27 cellular contexts compared by ENCODE assay signal in the genomic region with DNA sequence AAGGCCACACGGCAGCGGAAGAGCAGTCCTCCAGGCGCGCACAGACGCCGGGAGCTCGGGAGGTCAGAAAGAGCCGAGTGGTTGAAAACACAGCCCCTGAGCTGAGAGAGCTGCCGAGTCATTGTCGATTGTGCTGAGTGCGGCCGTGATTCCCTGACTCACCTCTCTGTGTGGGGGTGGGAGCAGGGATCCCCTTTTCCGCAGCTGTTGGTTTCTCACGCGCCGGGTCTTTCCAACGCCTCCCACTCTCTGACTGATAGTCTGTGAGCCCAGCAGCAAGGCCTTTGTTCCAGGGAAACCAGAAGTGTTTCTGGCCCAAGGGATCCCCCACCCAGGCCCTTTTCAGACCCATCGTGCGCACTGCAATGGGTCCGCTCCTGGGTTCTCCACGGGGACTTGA.
DNase-seq lines count a peak whose midpoint lies in the region; ATAC-seq, FAIRE-seq and TF ChIP-seq lines count a peak whose summit lies in the region.
"Had no signal": no experiment of that assay in that cellular context is flagged by ENCODE, and none has a peak within 500 bp of the region (broad histone marks: within the 10 kb centered on the region; RNA-seq: fewer than 3 reads in every experiment).

No MANE protein-coding gene starts in this region.

- H3K27me3 ChIP-seq in HUES64 (ENCODE audit: insufficient read depth, low read length), result no peaks in the 10 kb centered on the region; the same call in 1 of the 2 replicates
- H3K27me3 ChIP-seq in H1 (replicated peaks in 1 of 4; ENCODE audit: control insufficient read depth in 3 of 4, extremely low read depth in 1 of 4, insufficient read depth in 3 of 4, low read length in 3 of 4), result no peaks in the 10 kb centered on the region
- H3K27me3 ChIP-seq in neuronal stem cell (ENCODE audit: control insufficient read depth in 3 of 3, insufficient read depth in 3 of 3, low read depth in 1 of 3, low read length in 3 of 3), result peaks cover 0 to 6% (median 0%) of the 10 kb centered on the region in 3 experiments

- H3K9ac ChIP-seq in HUES64 (ENCODE audit: low read depth, low read length) (peak overlapping the region; percentile 30; the same call in 1 of the 2 replicates), H1 (replicated peaks in 1 of 4; ENCODE audit: extremely low read depth in 1 of 4, low read depth in 3 of 4, low read length in 3 of 4) (no peak overlapping the region), neuronal stem cell (ENCODE audit: low read depth, low read length, poor library complexity) (no peak overlapping the region)

- no peaks in the 10 kb centered on the region for H4K20me1 ChIP-seq in H1 (replicated peaks in 1 of 2; ENCODE audit: control insufficient read depth in 1 of 2, insufficient read depth in 2 of 2, low read length in 2 of 2)

- H4K8ac ChIP-seq in H1 (ENCODE audit: extremely low read depth, insufficient read depth, low read length), result peak overlapping the region; percentile 39; the same call in 1 of the 2 replicates
- H4K8ac ChIP-seq in neuronal stem cell (ENCODE audit: low read depth, low read length), result no peak overlapping the region

- H3K23ac ChIP-seq in H1 (ENCODE audit: insufficient read length), result no peak overlapping the region
- H3K23ac ChIP-seq in neuronal stem cell (ENCODE audit: low read depth, low read length, poor library complexity), result no peak overlapping the region

- H3K18ac ChIP-seq in H1 (ENCODE audit: extremely low read depth, low read length), result peak overlapping the region; percentile 27; the same call in 1 of the 2 replicates
- peak overlapping the region; percentile 24 for H3K18ac ChIP-seq in neuronal stem cell (ENCODE audit: low read length)

- ATAC-seq in HG03432 (IDR thresholded peaks at IDR 0.05; ENCODE audit: unreplicated experiment), result no peak
- ATAC-seq: CD8-positive, alpha-beta T cell; HepG2 had no signal

- no peaks in the 10 kb centered on the region for H3K23me2 ChIP-seq in H1 (ENCODE audit: low read depth, low read length)

- H3K9me3 ChIP-seq in HUES64 (ENCODE audit: insufficient read depth, low read depth, low read length), result 0 out of 2 replicates have a peak, but pooled peaks cover 5% of the 10 kb centered on the region
- H3K9me3 ChIP-seq in H1 (ENCODE audit: insufficient read depth in 2 of 2, low read depth in 1 of 2, low read length in 1 of 2), result peaks cover 0 to 5% of the 10 kb centered on the region in 2 experiments; a peak in 2 of 4 replicates
- H3K9me3 ChIP-seq in neuronal stem cell (replicated peaks in 1 of 2; ENCODE audit: control insufficient read depth in 2 of 2, insufficient read depth in 1 of 2, low read depth in 1 of 2, low read length in 2 of 2), result no peaks in the 10 kb centered on the region
- H3K9me3 ChIP-seq: Caco-2, SJSA1 had no signal

- no peak overlapping the region for H2BK20ac ChIP-seq in H1 (ENCODE audit: low read length)

- H2BK120ac ChIP-seq in H1 (replicated peaks; ENCODE audit: low read depth, low read length) (no peak overlapping the region), neuronal stem cell (ENCODE audit: low read depth, low read length) (no peak overlapping the region)

- H2AK5ac ChIP-seq in H1 (ENCODE audit: low read depth, low read length), result no peak overlapping the region
- no peak overlapping the region for H2AK5ac ChIP-seq in neuronal stem cell (ENCODE audit: low read depth, low read length)

- no peak overlapping the region for H3K27ac ChIP-seq in HUES64 (ENCODE audit: low read depth, low read length)
- no peak overlapping the region for H3K27ac ChIP-seq in H1 (ENCODE audit: low read depth, low read length)
- H3K27ac ChIP-seq in neuronal stem cell (replicated peaks; ENCODE audit: low read length), result no peak overlapping the region
- H3K27ac ChIP-seq: 22Rv1, C4-2B, HL-60, PC-9, SJSA1 had no signal

- TF ChIP-seq EP300 in H1 (IDR thresholded peaks at IDR 0.05; ENCODE audit: borderline replicate concordance in 1 of 2, low read depth in 2 of 2, low read length in 2 of 2), result no peak

- no peak overlapping the region for H3K14ac ChIP-seq in H1 (ENCODE audit: insufficient read length)
- no peak overlapping the region for H3K14ac ChIP-seq in neuronal stem cell (ENCODE audit: low read length)

- peaks cover 13% of the 10 kb centered on the region; the same call in 1 of the 2 replicates for H3K4me1 ChIP-seq in HUES64 (ENCODE audit: insufficient read depth, low read length)
- peaks cover 0 to 9% (median 0%) of the 10 kb centered on the region in 4 experiments; a peak in 2 of 7 replicates for H3K4me1 ChIP-seq in H1 (replicated peaks in 1 of 4; ENCODE audit: control insufficient read depth in 3 of 4, insufficient read depth in 4 of 4, low read length in 3 of 4)
- no peaks in the 10 kb centered on the region for H3K4me1 ChIP-seq in neuronal stem cell (ENCODE audit: control insufficient read depth in 2 of 2, insufficient read depth in 1 of 2, low read depth in 1 of 2, low read length in 2 of 2)
- H3K4me1 ChIP-seq: Caco-2, SJSA1 had no signal

- H2AFZ ChIP-seq in H1 (ENCODE audit: low read length) (peak overlapping the region; percentile 18; the same call in 1 of the 2 replicates), neuronal stem cell (ENCODE audit: low read length) (no peak overlapping the region)
- H2AFZ ChIP-seq: PC-9 had no signal

- POLR2A ChIA-PET in H1 (lab: Charles Lee; ENCODE audit: partially characterized antibody), result no interaction called here

- DNase-seq in Daoy (ENCODE audit: low read depth) (peak; percentile 73), H1 (ENCODE audit: low read depth in 1 of 2, low spot score in 2 of 2) (peak in 1 of 2 experiments; percentile 48), neuronal stem cell (ENCODE audit: low spot score) (no peak), NCI-H1092 (lab: John Stamatoyannopoulos, UW) (no peak), NK-92 (lab: John Stamatoyannopoulos, UW; ENCODE audit: unreplicated experiment) (no peak)
- DNase-seq in stimulated activated CD4-positive, alpha-beta T cell treated with anti-CD3 and anti-CD28 coated beads, Interleukin-2, amount 100 ng/mL, for 24 hours, result no peak
- DNase-seq: Caco-2; CD8-positive, alpha-beta T cell; DMS79; GF-D8; HCEC 1CT; Kasumi-1; NCI-H2029; NCI-H446 treated with DMSO at 0.1 percent for 48 hours; NCI-H526; NCI-H82; PC-9; Right ventricle myocardium superior; RPMI8226 had no signal

- TF ChIP-seq POLR2A in H1 (IDR thresholded peaks at IDR 0.05; ENCODE audit: control extremely low read depth in 1 of 2, low read depth in 2 of 2, low read length in 2 of 2), result no peak

- no peak overlapping the region for H3K56ac ChIP-seq in H1 (replicated peaks; ENCODE audit: insufficient read length, low read depth, low read length)

- CTCF ChIA-PET in H1 (lab: Charles Lee; ENCODE audit: partially characterized antibody), result interaction anchor here (1.0 to 3.0 kb wide), 5 partner anchors 18 to 95 kb away, joined by 3 to 17 read pairs (median 4); no protein-coding TSS in a partner anchor

- H3K4me3 ChIP-seq in HUES64 (ENCODE audit: low read length) (no peak overlapping the region), H1 (ENCODE audit: extremely low read depth in 1 of 4, insufficient read depth in 2 of 4, low read depth in 3 of 4, low read length in 4 of 4) (no peak overlapping the region), neuronal stem cell (ENCODE audit: low read length in 2 of 2) (no peak overlapping the region)
- H3K4me3 ChIP-seq: PC-9, SJSA1 had no signal

- 87% methylated on average over 21 of the region's 21 CpGs for WGBS in HUES64
- WGBS in H1 (ENCODE audit: extremely low coverage in 1 of 2, insufficient coverage in 1 of 2, insufficient read length in 1 of 2, insufficient replicate concordance in 2 of 2, low coverage in 1 of 2, low lambda C conversion rate in 2 of 2, missing lambda C conversion rate in 1 of 2), 2 experiments, result 90% methylated on average over 21 of the region's 21 CpGs; no CpG with 5 or more reads in 1 of the 2 experiments
- no CpG with 5 or more reads among the region's 21 CpGs for WGBS in neuronal stem cell (ENCODE audit: extremely low coverage in 2 of 2, insufficient read length in 2 of 2, insufficient replicate concordance in 1 of 2), 2 donors

- no peaks in the 10 kb centered on the region for H3K79me1 ChIP-seq in H1 (ENCODE audit: low read depth, low read length)
- H3K79me1 ChIP-seq in neuronal stem cell (ENCODE audit: low read depth, low read length), result peaks cover 3% of the 10 kb centered on the region

- no peak for TF ChIP-seq CTCF in H1 (IDR thresholded peaks at IDR 0.05; ENCODE audit: control extremely low read depth in 1 of 3, insufficient read depth in 1 of 3, low read depth in 1 of 3, low read length in 3 of 3)

- H4K5ac ChIP-seq in H1 (ENCODE audit: insufficient read length, low read depth, low read length), result no peak overlapping the region

- H2BK5ac ChIP-seq in H1 (ENCODE audit: low read depth, low read length) (no peak overlapping the region), neuronal stem cell (ENCODE audit: low read length) (no peak overlapping the region)

- FAIRE-seq in H1 (lab: Jason Lieb, UNC), result no peak
- FAIRE-seq: GM12892, HepG2 had no signal

- no peaks in the 10 kb centered on the region for H3K79me2 ChIP-seq in H1 (ENCODE audit: control insufficient read depth in 1 of 2, insufficient read depth in 2 of 2, low read length in 2 of 2)

- no peak overlapping the region for H3K4me2 ChIP-seq in H1 (ENCODE audit: insufficient read depth in 1 of 2, low read depth in 2 of 2, low read length in 2 of 2)
- no peak overlapping the region for H3K4me2 ChIP-seq in neuronal stem cell (ENCODE audit: insufficient read depth, low read length, poor library complexity, severe bottlenecking)
- H3K4me2 ChIP-seq: PC-9 had no signal

- H3K4ac ChIP-seq in H1 (replicated peaks; ENCODE audit: insufficient read length, low read depth, low read length) (no peak overlapping the region), neuronal stem cell (ENCODE audit: low read length) (no peak overlapping the region)

- 0 out of 2 replicates have a peak overlapping the region, but pooled peaks have one; percentile 35 for H2BK12ac ChIP-seq in H1 (ENCODE audit: low read depth, low read length)
- H2BK12ac ChIP-seq in neuronal stem cell (ENCODE audit: low read length), result no peak overlapping the region

- TF ChIP-seq RAD21 in H1 (IDR thresholded peaks at IDR 0.05 in 1 of 2, conservative IDR thresholded peaks at IDR 0.05 in 1 of 2; ENCODE audit: low read depth in 2 of 2, low read length in 2 of 2), result no peak

- H3K36me3 ChIP-seq in HUES64 (ENCODE audit: insufficient read depth, low read length) (no peaks in the 10 kb centered on the region), H1 (ENCODE audit: control insufficient read depth in 2 of 4, insufficient read depth in 4 of 4, low read length in 3 of 4) (no peaks in the 10 kb centered on the region), neuronal stem cell (replicated peaks in 1 of 2; ENCODE audit: control insufficient read depth in 2 of 2, insufficient read depth in 2 of 2, low read length in 2 of 2) (no peaks in the 10 kb centered on the region)
- H3K36me3 ChIP-seq: SJSA1 had no signal

- H4K91ac ChIP-seq in H1 (replicated peaks; ENCODE audit: insufficient read length, low read length), result peak overlapping the region; percentile 70
- no peak overlapping the region for H4K91ac ChIP-seq in neuronal stem cell (ENCODE audit: low read depth, low read length, poor library complexity)

- no peak overlapping the region for H2BK15ac ChIP-seq in H1 (ENCODE audit: low read length)
- no peak overlapping the region for H2BK15ac ChIP-seq in neuronal stem cell (ENCODE audit: low read length)

TF ChIP-seq in H1, 55 proteins besides CTCF, POLR2A, EP300 and RAD21 (continues in another document):
- TF ChIP-seq TAF7 (optimal IDR thresholded peaks at IDR 0.05; ENCODE audit: borderline replicate concordance, low read depth, low read length), result no peak
